ENCODE assay signal across 1 cellular context in genomic region chr17:50630524-50631194, GRCh38.
TF ChIP-seq lines count a peak whose summit lies in the region.

No MANE protein-coding gene starts in this region.

TF ChIP-seq in HepG2, 621 proteins besides CTCF, POLR2A, EP300 and RAD21 (continued from another document and continues in another):
- TF ChIP-seq ZNF646 (CRISPR knock-in tag; IDR thresholded peaks at IDR 0.05) (no peak), REL (CRISPR knock-in tag; conservative IDR thresholded peaks at IDR 0.05) (no peak), ZNF225 (CRISPR knock-in tag; IDR thresholded peaks at IDR 0.05) (no peak), KLF13 (CRISPR knock-in tag; IDR thresholded peaks at IDR 0.05) (no peak), ZNF549 (CRISPR knock-in tag; IDR thresholded peaks at IDR 0.05) (no peak), HNF1B (CRISPR knock-in tag; IDR thresholded peaks at IDR 0.05) (peak; percentile 87), ZNF883 (CRISPR knock-in tag; IDR thresholded peaks at IDR 0.05; ENCODE audit: not compliant biosample characterization) (no peak), CEBPG (CRISPR knock-in tag; IDR thresholded peaks at IDR 0.05) (0 out of 2 replicates have a peak, but pooled peaks have one; percentile 28), TCF7 (IDR thresholded peaks at IDR 0.05; ENCODE audit: low read depth) (no peak), NFATC3 (CRISPR knock-in tag; IDR thresholded peaks at IDR 0.05) (no peak), RARG (CRISPR knock-in tag; IDR thresholded peaks at IDR 0.05; ENCODE audit: low read depth) (no peak), ZNF224 (CRISPR knock-in tag; IDR thresholded peaks at IDR 0.05) (no peak), ZNF382 (CRISPR knock-in tag; IDR thresholded peaks at IDR 0.05; ENCODE audit: borderline replicate concordance) (no peak), ZNF326 (CRISPR knock-in tag; IDR thresholded peaks at IDR 0.05; ENCODE audit: borderline replicate concordance) (no peak), ETV6 (CRISPR knock-in tag; conservative IDR thresholded peaks at IDR 0.05) (0 out of 2 replicates have a peak, but pooled peaks have one; percentile 52), ELF4 (CRISPR knock-in tag; IDR thresholded peaks at IDR 0.05; ENCODE audit: borderline replicate concordance) (no peak), ZNF383 (CRISPR knock-in tag; IDR thresholded peaks at IDR 0.05; ENCODE audit: borderline replicate concordance) (no peak), ZNF580 (CRISPR knock-in tag; IDR thresholded peaks at IDR 0.05; ENCODE audit: borderline replicate concordance, low read depth) (peak; percentile 75; the same call in 1 of the 2 replicates), NAIF1 (CRISPR knock-in tag; IDR thresholded peaks at IDR 0.05; ENCODE audit: borderline replicate concordance) (no peak), TOE1 (CRISPR knock-in tag; IDR thresholded peaks at IDR 0.05) (no peak), LBX2 (CRISPR knock-in tag; IDR thresholded peaks at IDR 0.05; ENCODE audit: borderline replicate concordance) (no peak), XRCC5 (optimal IDR thresholded peaks at IDR 0.05; ENCODE audit: low read length) (peak; percentile 82), MBNL3 (CRISPR knock-in tag; conservative IDR thresholded peaks at IDR 0.05) (no peak), ZSCAN9 (CRISPR knock-in tag; IDR thresholded peaks at IDR 0.05; ENCODE audit: borderline replicate concordance) (0 out of 2 replicates have a peak, but pooled peaks have one; percentile 51), SIN3B (IDR thresholded peaks at IDR 0.05; ENCODE audit: low read length) (no peak), ZNF451 (CRISPR knock-in tag; IDR thresholded peaks at IDR 0.05) (no peak), SIN3A (IDR thresholded peaks at IDR 0.05; ENCODE audit: borderline replicate concordance, low read depth, low read length) (no peak), ZNF34 (CRISPR knock-in tag; IDR thresholded peaks at IDR 0.05; ENCODE audit: borderline replicate concordance) (no peak), ZBTB46 (CRISPR knock-in tag; IDR thresholded peaks at IDR 0.05; ENCODE audit: borderline replicate concordance) (no peak), ZBTB39 (CRISPR knock-in tag; IDR thresholded peaks at IDR 0.05) (no peak), ZNF530 (CRISPR knock-in tag; IDR thresholded peaks at IDR 0.05; ENCODE audit: low read depth) (no peak), SP5 (CRISPR knock-in tag; IDR thresholded peaks at IDR 0.05; ENCODE audit: borderline replicate concordance, low read depth) (peak; percentile 39; the same call in 1 of the 2 replicates), TFDP2 (CRISPR knock-in tag; IDR thresholded peaks at IDR 0.05) (peak; percentile 47; the same call in 1 of the 2 replicates), RXRA (CRISPR knock-in tag; IDR thresholded peaks at IDR 0.05) (peak; percentile 58), ATF1 (CRISPR knock-in tag; IDR thresholded peaks at IDR 0.05) (no peak), SMAD9 (CRISPR knock-in tag; IDR thresholded peaks at IDR 0.05) (no peak), GFI1 (CRISPR knock-in tag; IDR thresholded peaks at IDR 0.05; ENCODE audit: borderline replicate concordance) (no peak), ZBTB43 (CRISPR knock-in tag; conservative IDR thresholded peaks at IDR 0.05) (no peak), ZSCAN30 (CRISPR knock-in tag; IDR thresholded peaks at IDR 0.05) (0 out of 2 replicates have a peak, but pooled peaks have one; percentile 27), ZNF501 (CRISPR knock-in tag; IDR thresholded peaks at IDR 0.05) (peak; percentile 85), ZNF737 (CRISPR knock-in tag; IDR thresholded peaks at IDR 0.05; ENCODE audit: borderline replicate concordance) (no peak), HINFP (CRISPR knock-in tag; IDR thresholded peaks at IDR 0.05; ENCODE audit: low read depth) (no peak; the same call in 1 of the 2 replicates), KAT8 (CRISPR knock-in tag; IDR thresholded peaks at IDR 0.05) (0 out of 2 replicates have a peak, but pooled peaks have one; percentile 47), MTF2 (CRISPR knock-in tag; IDR thresholded peaks at IDR 0.05; ENCODE audit: borderline replicate concordance) (no peak), REXO4 (CRISPR knock-in tag; IDR thresholded peaks at IDR 0.05; ENCODE audit: borderline replicate concordance) (no peak), ZUFSP (CRISPR knock-in tag; IDR thresholded peaks at IDR 0.05; ENCODE audit: borderline replicate concordance) (no peak), MLLT10 (CRISPR knock-in tag; IDR thresholded peaks at IDR 0.05) (no peak), ZNF296 (CRISPR knock-in tag; conservative IDR thresholded peaks at IDR 0.05) (no peak), HMGA1 (CRISPR knock-in tag; conservative IDR thresholded peaks at IDR 0.05) (no peak)
